In genomic region chr5:140318778-140319177, GRCh38 we compare ENCODE assay signal across 1 cellular context.
TF ChIP-seq lines count a peak whose summit lies in the region.

No MANE protein-coding gene starts in this region.

TF ChIP-seq in IMR-90, 13 proteins besides CTCF, POLR2A, EP300 and RAD21:
- TF ChIP-seq RFX5 (IDR thresholded peaks at IDR 0.05; ENCODE audit: low read depth, low read length) (no peak), CEBPB (IDR thresholded peaks at IDR 0.05; ENCODE audit: low read depth, low read length) (no peak), USF2 (IDR thresholded peaks at IDR 0.05; ENCODE audit: low read depth, low read length) (no peak), MAFK (IDR thresholded peaks at IDR 0.05; ENCODE audit: low read depth, low read length) (no peak), SMC3 (IDR thresholded peaks at IDR 0.05; ENCODE audit: low read depth, low read length) (no peak), ELK1 (IDR thresholded peaks at IDR 0.05; ENCODE audit: borderline replicate concordance, low read depth, low read length) (no peak), FOS (IDR thresholded peaks at IDR 0.05; ENCODE audit: low read depth, low read length) (no peak), NFE2L2 (IDR thresholded peaks at IDR 0.05; ENCODE audit: low read depth, low read length) (no peak), CHD1 (IDR thresholded peaks at IDR 0.05; ENCODE audit: low read depth, low read length) (no peak), RCOR1 (IDR thresholded peaks at IDR 0.05; ENCODE audit: insufficient replicate concordance, low read length) (no peak), MXI1 (IDR thresholded peaks at IDR 0.05; ENCODE audit: borderline replicate concordance, low read depth, low read length) (no peak), BHLHE40 (IDR thresholded peaks at IDR 0.05; ENCODE audit: low read depth, low read length) (no peak)
